Comparison of ENCODE assay signal across 8 cellular contexts in genomic region chr17:81711814-81712467, GRCh38. TPM values are rescaled to one million over a fixed set of nuclear protein-coding genes. Genes with fewer than 3 reads are reported as not detected.
DNase-seq lines count a peak whose midpoint lies in the region; ATAC-seq and TF ChIP-seq lines count a peak whose summit lies in the region.

TSS of gene SLC25A10 (plus strand) at chr17:81712284. CDS start at chr17:81712427, 143 bp downstream.

- peaks cover 7 to 36% (median 31%) of the 10 kb centered on the region in 9 donors for H3K4me1 ChIP-seq in heart right ventricle
- peaks cover 27 to 45% (median 43%) of the 10 kb centered on the region in 4 donors for H3K4me1 ChIP-seq in transverse colon

- H3K4me3 ChIP-seq in heart right ventricle: peak within 1 kb of the TSS; percentile 24 to 87 (median 80)
- H3K4me3 ChIP-seq in transverse colon: peak within 1 kb of the TSS; percentile 53 to 94 (median 77)

- DNase-seq in ELF-1 (ENCODE audit: low read depth, low spot score): peak; percentile 78
- DNase-seq in HCEC 1CT: peak; percentile 69
- DNase-seq in NCI-H1092 (lab: John Stamatoyannopoulos, UW): peak; percentile 73
- DNase-seq in T follicular helper cell (ENCODE audit: low read depth): peak; percentile 64
- DNase-seq in activated naive CD8-positive, alpha-beta T cell treated with anti-CD3 and anti-CD28 coated beads, Interleukin-2, amount 50 U/mL, for 16 hours (ENCODE audit: low read depth, low spot score): peak; percentile 70
- DNase-seq in heart right ventricle: peak; percentile 58 to 76
- DNase-seq in posterior cingulate gyrus: peak; percentile 37 to 94 (median 62)
- peak; percentile 92 for DNase-seq in transverse colon

- H3K36me3 ChIP-seq in heart right ventricle (peaks cover 0 to 15% (median 0%) of the 10 kb centered on the region in 9 donors), transverse colon (peaks cover 0 to 8% (median 2%) of the 10 kb centered on the region in 4 donors)

- TF ChIP-seq EP300 in transverse colon (IDR thresholded peaks at IDR 0.05; ENCODE audit: low read depth): no peak

- H3K27me3 ChIP-seq in heart right ventricle (no peaks in the 10 kb centered on the region), transverse colon (no peaks in the 10 kb centered on the region)

- TF ChIP-seq CTCF in heart right ventricle (IDR thresholded peaks at IDR 0.05): peak in 1 of 9 donors; percentile 8
- TF ChIP-seq CTCF in transverse colon (IDR thresholded peaks at IDR 0.05): peak in 1 of 5 experiments; percentile 38

- no peaks in the 10 kb centered on the region for H3K9me3 ChIP-seq in heart right ventricle
- no peaks in the 10 kb centered on the region for H3K9me3 ChIP-seq in transverse colon

- ATAC-seq in heart right ventricle: peak; percentile 56 to 92 (median 75)

- intact Hi-C loops in heart right ventricle (cut with DNase I) (no loop called here), posterior cingulate gyrus (cut with DNase I) (no loop called here), transverse colon (cut with DNase I; ENCODE audit: low total_unique reads) (no loop called here)

- peak; percentile 60 for TF ChIP-seq POLR2A in transverse colon (IDR thresholded peaks at IDR 0.05)

- WGBS in heart right ventricle, 2 donors: 0 to 1% methylated on average over 62 to 89 of the region's 89 CpGs
- 1% methylated on average over 57 of the region's 89 CpGs; no CpG with 5 or more reads in 1 of the 2 donors for WGBS in transverse colon (ENCODE audit: low coverage in 1 of 2), 2 donors

- H3K27ac ChIP-seq in heart right ventricle (peak within 1 kb of the TSS in 7 of 10 donors; percentile 28 to 80 (median 64)), transverse colon (peak within 1 kb of the TSS; percentile 80 to 90 (median 86))

- in situ Hi-C loops in transverse colon (cut with MboI; ENCODE audit: low pct_ligation_motif_present in 1 of 4, low pct_unique_long_range_greater_than_20kb in 1 of 4, low sequenced_read_pairs in 3 of 4): no loop called here

RNA-seq across cellular contexts. Expression of gene SLC25A10, which starts in this region (rescaled TPM):
- total RNA-seq in heart right ventricle (10 to 100 TPM in 2 of 10 donors, 1 to 10 TPM in 8; 6.7 to 10.5 (median 9.1) TPM), transverse colon (10 to 100 TPM; 25.1 to 64.8 (median 46.6) TPM)
- 10 to 100 TPM; 11.7 to 14.6 TPM for polyA plus RNA-seq in heart right ventricle

Comparison
In these comparisons a context has a peak if more than half of its experiments do, and no peak if none do; other contexts are left out.
1. Peak in every context shown above with its lines: DNase-seq, ATAC-seq, H3K4me3 ChIP-seq and H3K27ac ChIP-seq.